15 cellular contexts compared by ENCODE assay signal in the genomic region with DNA sequence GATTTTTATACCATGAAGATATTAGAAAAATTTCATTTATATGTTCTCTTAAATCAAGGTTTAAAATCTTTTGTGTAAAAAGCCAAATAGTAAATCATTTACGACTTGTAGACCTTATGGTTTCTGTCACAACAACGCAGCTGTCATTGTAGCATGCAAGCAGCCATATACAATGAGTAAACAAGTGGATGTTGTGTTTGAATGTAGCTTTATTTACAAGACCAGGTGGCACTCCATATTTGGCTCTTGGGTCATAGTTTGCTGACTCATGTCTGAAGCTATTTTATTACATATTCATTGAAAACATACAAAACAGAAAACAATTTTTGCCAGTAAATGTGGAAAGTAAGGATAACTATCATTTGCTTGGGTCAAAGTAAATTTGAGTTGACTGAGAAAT.
"Had no signal": no experiment of that assay in that cellular context is flagged by ENCODE, and none has a peak within 500 bp of the region (broad histone marks: within the 10 kb centered on the region; RNA-seq: fewer than 3 reads in every experiment).

No MANE protein-coding gene starts in this region.

- H3K27ac ChIP-seq: breast epithelium, coronary artery, lower lobe of right lung, neutrophil, parathyroid adenoma, right lobe of liver, thoracic aorta, upper lobe of left lung had no signal

- H3K4me3 ChIP-seq: breast epithelium, coronary artery, lower lobe of right lung, right lobe of liver, thoracic aorta, upper lobe of left lung had no signal

- H3K9ac ChIP-seq: parathyroid adenoma had no signal

- H3K27me3 ChIP-seq: breast epithelium, neutrophil, right lobe of liver, upper lobe of left lung had no signal

- H3K9me3 ChIP-seq: breast epithelium, neutrophil, right lobe of liver, thoracic aorta, upper lobe of left lung had no signal

- H2AFZ ChIP-seq: parathyroid adenoma had no signal

- FAIRE-seq: astrocyte, keratinocyte had no signal

- DNase-seq: activated effector memory CD4-positive, alpha-beta T cell treated with anti-CD3 and anti-CD28 coated beads, Interleukin-2, amount 50 U/mL, for 16 hours; activated naive CD4-positive, alpha-beta T cell treated with anti-CD3 and anti-CD28 coated beads, Interleukin-2, amount 50 U/mL, for 16 hours; activated T-cell treated with anti-CD3 and anti-CD28 coated beads, Interleukin-2, amount 50 U/mL, for 72 hours; hypothalamus; lower lobe of right lung; right lobe of liver; stimulated activated CD4-positive, alpha-beta T cell treated with anti-CD3 and anti-CD28 coated beads, Interleukin-4, amount 100 ng/mL, for 4 hours; upper lobe of left lung had no signal

- H3K36me3 ChIP-seq: breast epithelium, lower lobe of right lung, neutrophil, right lobe of liver, thoracic aorta, upper lobe of left lung had no signal

- H3K79me2 ChIP-seq: parathyroid adenoma had no signal

- H3K4me1 ChIP-seq: breast epithelium, lower lobe of right lung, parathyroid adenoma, right lobe of liver, upper lobe of left lung had no signal
